8 cellular contexts compared by ENCODE assay signal in genomic region chrX:37686348-37686736, GRCh38. TPM values are rescaled to one million over a fixed set of nuclear protein-coding genes. Genes with fewer than 3 reads are reported as not detected.
DNase-seq lines count a peak whose midpoint lies in the region; ATAC-seq and TF ChIP-seq lines count a peak whose summit lies in the region.

No MANE protein-coding gene starts in this region.

- DNase-seq in NCI-H69 (lab: John Stamatoyannopoulos, UW), result peak; percentile 55
- no peak for DNase-seq in posterior vena cava (ENCODE audit: low spot score)
- DNase-seq in GOT3 (lab: John Stamatoyannopoulos, UW), result no peak

- H3F3A ChIP-seq in DOHH2 (ENCODE audit: control insufficient read depth, insufficient read depth), result no peaks in the 10 kb centered on the region
- no peaks in the 10 kb centered on the region for H3F3A ChIP-seq in neural cell (ENCODE audit: insufficient read depth, low read length, poor library complexity, severe bottlenecking)

- H3K4me1 ChIP-seq in DOHH2 (ENCODE audit: control insufficient read depth, low read length), result no peaks in the 10 kb centered on the region

- no peaks in the 10 kb centered on the region for H3K9me3 Mint-ChIP-seq in dendritic cell treated with granulocyte-macrophage colony-stimulating factor and Interleukin-4, amounts not matched to agents 40 ng/mL and 50 ng/mL, for 4 days

- H3K4me3 Mint-ChIP-seq in dendritic cell treated with granulocyte-macrophage colony-stimulating factor and Interleukin-4, amounts not matched to agents 40 ng/mL and 50 ng/mL, for 4 days, result peak overlapping the region; percentile 71

- intact Hi-C loops in dendritic cell treated with granulocyte-macrophage colony-stimulating factor and Interleukin-4, amounts not matched to agents 40 ng/mL and 50 ng/mL, for 4 days (cut with micrococcal nuclease), result no loop called here
- intact Hi-C loops in posterior vena cava (cut with DNase I), result no loop called here

- H3K9me3 ChIP-seq in DOHH2 (ENCODE audit: control insufficient read depth, insufficient read depth, low read length), result no peaks in the 10 kb centered on the region
- no peaks in the 10 kb centered on the region for H3K9me3 ChIP-seq in neural cell (ENCODE audit: low read length)

- H3K9me2 ChIP-seq in DOHH2 (replicated peaks; ENCODE audit: control insufficient read depth, low read length) (no peaks in the 10 kb centered on the region), neural cell (ENCODE audit: insufficient read depth, low read length) (no peaks in the 10 kb centered on the region)

- no peak overlapping the region for H2AFZ ChIP-seq in neural cell (ENCODE audit: low read depth, low read length)

- peak overlapping the region; percentile 50 for H3K9ac ChIP-seq in neural cell (ENCODE audit: low read length)

- no peak for TF ChIP-seq CTCF in DOHH2 (IDR thresholded peaks at IDR 0.05; ENCODE audit: low read depth, low read length, poor library complexity, severe bottlenecking)
- TF ChIP-seq CTCF in neural cell (IDR thresholded peaks at IDR 0.05; ENCODE audit: poor library complexity, severe bottlenecking), result no peak

- H3K36me3 Mint-ChIP-seq in dendritic cell treated with granulocyte-macrophage colony-stimulating factor and Interleukin-4, amounts not matched to agents 40 ng/mL and 50 ng/mL, for 4 days (ENCODE audit: low read depth), result no peaks in the 10 kb centered on the region

- no peak for ATAC-seq in GM18873 (IDR thresholded peaks at IDR 0.05; ENCODE audit: low FRiP score, unreplicated experiment)
- no peak for ATAC-seq in GM21786 (IDR thresholded peaks at IDR 0.05; ENCODE audit: unreplicated experiment)

- no peaks in the 10 kb centered on the region for H4K20me1 ChIP-seq in DOHH2 (ENCODE audit: control insufficient read depth, insufficient read depth, low read depth, low read length)
- no peaks in the 10 kb centered on the region for H4K20me1 ChIP-seq in neural cell (ENCODE audit: insufficient read depth)

- no peaks in the 10 kb centered on the region for H3K36me3 ChIP-seq in DOHH2 (ENCODE audit: control insufficient read depth, low read length)
- H3K36me3 ChIP-seq in neural cell (ENCODE audit: insufficient read depth, low read length), result no peaks in the 10 kb centered on the region

- TF ChIP-seq EP300 in neural cell (conservative IDR thresholded peaks at IDR 0.05; ENCODE audit: poor library complexity, severe bottlenecking), result no peak

- TF ChIP-seq RAD21 in neural cell (conservative IDR thresholded peaks at IDR 0.05), result no peak

- H3K79me2 ChIP-seq in DOHH2 (ENCODE audit: control insufficient read depth, low read length) (no peaks in the 10 kb centered on the region), neural cell (replicated peaks; ENCODE audit: insufficient read depth, low read length) (no peaks in the 10 kb centered on the region)

- H3K4me2 ChIP-seq in DOHH2 (ENCODE audit: low read length) (peak overlapping the region; percentile 43), neural cell (ENCODE audit: low read length) (no peak overlapping the region)

- H3K27me3 ChIP-seq in DOHH2 (ENCODE audit: control insufficient read depth, low read length) (peaks cover 8% of the 10 kb centered on the region; the same call in 1 of the 2 replicates), neural cell (ENCODE audit: insufficient read depth, low read depth, low read length) (no peaks in the 10 kb centered on the region)

- no peak overlapping the region for H3K27ac ChIP-seq in DOHH2 (ENCODE audit: low read depth, low read length)
- H3K27ac ChIP-seq in neural cell (ENCODE audit: low read length), result no peak overlapping the region

- no peak overlapping the region for H3K27ac Mint-ChIP-seq in dendritic cell treated with granulocyte-macrophage colony-stimulating factor and Interleukin-4, amounts not matched to agents 40 ng/mL and 50 ng/mL, for 4 days

- H3K27me3 Mint-ChIP-seq in dendritic cell treated with granulocyte-macrophage colony-stimulating factor and Interleukin-4, amounts not matched to agents 40 ng/mL and 50 ng/mL, for 4 days, result peaks cover 15% of the 10 kb centered on the region

- H3K4me1 Mint-ChIP-seq in dendritic cell treated with granulocyte-macrophage colony-stimulating factor and Interleukin-4, amounts not matched to agents 40 ng/mL and 50 ng/mL, for 4 days (ENCODE audit: low read depth), result peaks cover 5% of the 10 kb centered on the region

- H3K4me3 ChIP-seq in DOHH2 (ENCODE audit: low read length), result peak overlapping the region; percentile 49
- H3K4me3 ChIP-seq in neural cell (ENCODE audit: low read length), result peak overlapping the region; percentile 66

TF ChIP-seq in neural cell, 6 proteins besides CTCF, POLR2A, EP300 and RAD21:
- TF ChIP-seq REST (IDR thresholded peaks at IDR 0.05; ENCODE audit: borderline replicate concordance), result no peak
- TF ChIP-seq POLR2AphosphoS5 (IDR thresholded peaks at IDR 0.05), result no peak
- TF ChIP-seq MXI1 (conservative IDR thresholded peaks at IDR 0.05; ENCODE audit: poor library complexity, severe bottlenecking), result no peak
- no peak for TF ChIP-seq EZH2 (IDR thresholded peaks at IDR 0.05; ENCODE audit: borderline replicate concordance, insufficient read depth, low read length, poor library complexity, severe bottlenecking)
- no peak for TF ChIP-seq SMC3 (conservative IDR thresholded peaks at IDR 0.05; ENCODE audit: poor library complexity)
- TF ChIP-seq TAF1 (IDR thresholded peaks at IDR 0.05; ENCODE audit: low read depth), result no peak

RNA-seq across cellular contexts. Expression of gene XK, which starts 0.8 kb away (rescaled TPM):
- 1.7 and 1.8 TPM in 2 replicates for polyA plus RNA-seq in neural cell
- polyA minus RNA-seq in neural cell, result 2.7 and 3.6 TPM in 2 replicates
- 1 to 10 TPM; 1.6 to 1.7 TPM for total RNA-seq in posterior vena cava
